ENCODE assay signal across 8 cellular contexts in genomic region chr16:80924372-80924978, GRCh38.
DNase-seq lines count a peak whose midpoint lies in the region; ATAC-seq and TF ChIP-seq lines count a peak whose summit lies in the region.

No MANE protein-coding gene starts in this region.

- no peaks in the 10 kb centered on the region for H3K79me2 ChIP-seq in PC-3 (ENCODE audit: low read length)

- no peaks in the 10 kb centered on the region for H3K36me3 Mint-ChIP-seq in activated naive CD8-positive, alpha-beta T cell treated with anti-CD3 and anti-CD28 coated beads for 36 hours

- no peak overlapping the region for H2AFZ ChIP-seq in PC-3 (ENCODE audit: low read length)

- POLR2A ChIA-PET in PC-3 (lab: Charles Lee; ENCODE audit: unreplicated experiment): interaction anchor here (0.7 kb wide), 1 partner anchor 88 kb away, joined by 5 read pairs; no protein-coding TSS in a partner anchor

- intact Hi-C loops in PC-3 (cut with micrococcal nuclease): no loop called here

- peaks cover 14% of the 10 kb centered on the region for H3K27me3 Mint-ChIP-seq in activated naive CD8-positive, alpha-beta T cell treated with anti-CD3 and anti-CD28 coated beads for 36 hours

- H3F3A ChIP-seq in PC-3 (ENCODE audit: low read length, unreplicated experiment): no peaks in the 10 kb centered on the region

- peak; percentile 77 for TF ChIP-seq CTCF in PC-3 (conservative IDR thresholded peaks at IDR 0.05; ENCODE audit: low read depth, low read length)

- no peak overlapping the region for H3K27ac ChIP-seq in PC-3 (ENCODE audit: low read length)

- H3K27me3 ChIP-seq in PC-3 (ENCODE audit: low read length): no peaks in the 10 kb centered on the region

- no peak overlapping the region for H3K4me2 ChIP-seq in PC-3 (ENCODE audit: low read length)

- H3K4me3 Mint-ChIP-seq in activated naive CD8-positive, alpha-beta T cell treated with anti-CD3 and anti-CD28 coated beads for 36 hours: no peak overlapping the region

- no peak overlapping the region for H3K4me3 ChIP-seq in PC-3 (ENCODE audit: low read length)

- peak; percentile 60 for DNase-seq in COLO668 (lab: John Stamatoyannopoulos, UW; ENCODE audit: unreplicated experiment)
- DNase-seq in PC-3: peak; percentile 51
- peak; percentile 48 for DNase-seq in activated naive CD8-positive, alpha-beta T cell treated with anti-CD3 and anti-CD28 coated beads for 36 hours
- peak; percentile 79 for DNase-seq in iPS-NIHi11 (ENCODE audit: low spot score)
- DNase-seq in stimulated activated CD8-positive, alpha-beta memory T cell treated with anti-CD3 and anti-CD28 coated beads, Interleukin-4, amount 100 ng/mL, for 48 hours: peak; percentile 77
- DNase-seq in effector CD8-positive, alpha-beta T cell (lab: John Stamatoyannopoulos, UW): no peak

- H3K36me3 ChIP-seq in PC-3 (ENCODE audit: low read depth, low read length): no peaks in the 10 kb centered on the region

- H3K9me3 ChIP-seq in PC-3 (ENCODE audit: low read length): no peaks in the 10 kb centered on the region

- no peaks in the 10 kb centered on the region for H3K9me3 Mint-ChIP-seq in activated naive CD8-positive, alpha-beta T cell treated with anti-CD3 and anti-CD28 coated beads for 36 hours

- no peaks in the 10 kb centered on the region for H3K9me2 ChIP-seq in PC-3 (replicated peaks; ENCODE audit: low read length)

- no TSS peak for BruUV-seq in PC-3 (replicated peaks; lab: Mats Ljungman, UMichigan)

- H3K9ac ChIP-seq in PC-3 (ENCODE audit: low read length): no peak overlapping the region

- peaks cover 6% of the 10 kb centered on the region for H3K4me1 Mint-ChIP-seq in activated naive CD8-positive, alpha-beta T cell treated with anti-CD3 and anti-CD28 coated beads for 36 hours

- no peaks in the 10 kb centered on the region for H3K4me1 ChIP-seq in PC-3 (ENCODE audit: insufficient read depth, low read length)

- CTCF ChIA-PET in PC-3 (lab: Charles Lee): interaction anchor here (0.6 to 0.7 kb wide), 3 partner anchors 36 to 111 kb away, joined by 3 to 4 read pairs (median 3); partner anchors contain the start of gene ATMIN

- ATAC-seq in GM21619 (IDR thresholded peaks at IDR 0.05; ENCODE audit: unreplicated experiment) (peak; percentile 58), PC-3 (peak; percentile 79), HG02642 (IDR thresholded peaks at IDR 0.05; ENCODE audit: poor library complexity, unreplicated experiment) (no peak)

- H3K27ac Mint-ChIP-seq in activated naive CD8-positive, alpha-beta T cell treated with anti-CD3 and anti-CD28 coated beads for 36 hours: no peak overlapping the region

- H4K20me1 ChIP-seq in PC-3 (ENCODE audit: low read length): no peaks in the 10 kb centered on the region
